Comparison of ENCODE assay signal across 24 cellular contexts in the genomic region with DNA sequence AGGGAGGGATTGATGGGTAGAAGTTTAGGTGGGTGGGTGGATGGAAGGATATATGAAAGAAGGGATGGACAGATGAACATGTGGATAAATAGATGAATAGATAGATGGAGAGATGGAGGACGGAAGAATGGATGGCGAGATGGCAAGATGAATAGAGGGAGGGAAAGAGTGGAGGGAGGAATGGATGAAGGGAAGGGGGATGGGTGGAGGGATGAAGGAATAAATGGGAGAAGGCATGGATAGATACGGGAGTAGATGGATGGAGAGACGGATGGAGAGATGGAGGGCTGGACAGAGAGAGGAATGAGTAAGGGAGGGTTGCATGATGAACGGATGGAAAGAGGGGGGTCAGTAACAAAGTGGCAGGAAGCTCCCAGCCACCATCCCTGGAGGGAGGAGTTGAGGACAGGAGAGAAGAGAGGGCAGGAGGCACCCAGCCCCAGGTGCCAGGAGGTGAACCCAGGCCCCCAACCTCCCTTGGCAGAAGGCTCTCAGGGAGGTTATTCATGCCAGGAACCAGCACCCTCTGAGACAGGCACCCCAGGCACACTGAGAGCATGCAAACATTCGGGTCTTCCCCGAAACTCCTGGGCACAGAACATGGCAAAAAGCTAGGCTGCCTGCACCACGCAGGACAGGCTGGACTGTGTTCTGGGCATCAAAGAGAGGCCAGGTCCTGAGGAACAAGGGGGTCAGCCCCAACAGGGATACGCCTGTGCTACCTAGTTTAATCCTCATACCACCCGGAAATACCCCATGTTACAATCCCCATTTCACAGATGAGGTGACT. TPM values are rescaled to one million over a fixed set of nuclear protein-coding genes. Genes with fewer than 3 reads are reported as not detected.
DNase-seq lines count a peak whose midpoint lies in the region; ATAC-seq, FAIRE-seq and TF ChIP-seq lines count a peak whose summit lies in the region.
"Had no signal": no experiment of that assay in that cellular context is flagged by ENCODE, and none has a peak within 500 bp of the region (broad histone marks: within the 10 kb centered on the region; RNA-seq: fewer than 3 reads in every experiment).

No MANE protein-coding gene starts in this region.

- intact Hi-C loops in cardiac septum (cut with DNase I) = loop anchor here (10.0 kb wide), 1 partner anchor 324 kb away; no protein-coding TSS in a partner anchor
- intact Hi-C loops in right cardiac atrium (cut with DNase I) = loop anchor here in 1 of 4 donors (5.0 kb wide), 1 partner anchor 197 kb away; a partner anchor contains a TSS
- intact Hi-C loops in kidney (cut with DNase I) = no loop called here
- intact Hi-C loops in esophagus squamous epithelium (cut with DNase I) = no loop called here

- H3K9me3 ChIP-seq in right cardiac atrium (ENCODE audit: control insufficient read depth, low read length) (no peaks in the 10 kb centered on the region), kidney (ENCODE audit: control insufficient read depth in 1 of 2, low read length in 2 of 2) (no peaks in the 10 kb centered on the region), esophagus squamous epithelium (no peaks in the 10 kb centered on the region)
- H3K9me3 ChIP-seq: A549, SJCRH30 had no signal

- no peak overlapping the region for H3K27ac Mint-ChIP-seq in osteocyte (ENCODE audit: unreplicated experiment)
- H3K27ac Mint-ChIP-seq: B cell, CD14-positive monocyte had no signal

- no peak overlapping the region for H3K9ac ChIP-seq in kidney (ENCODE audit: low read length in 2 of 2)

- no peak for ATAC-seq in right cardiac atrium
- ATAC-seq: A549 had no signal

- H3K27ac ChIP-seq in right cardiac atrium (ENCODE audit: low read length) = no peak overlapping the region
- H3K27ac ChIP-seq in kidney (ENCODE audit: low read depth in 2 of 2, low read length in 2 of 2) = no peak overlapping the region
- H3K27ac ChIP-seq in esophagus squamous epithelium = no peak overlapping the region
- H3K27ac ChIP-seq: A549, SJCRH30 had no signal

- TF ChIP-seq CTCF in kidney (IDR thresholded peaks at IDR 0.05; ENCODE audit: borderline replicate concordance, extremely low read depth, insufficient read depth) = no peak
- no peak for TF ChIP-seq CTCF in osteocyte (IDR thresholded peaks at IDR 0.05)
- TF ChIP-seq CTCF in esophagus squamous epithelium (IDR thresholded peaks at IDR 0.05) = no peak

- H3K36me3 ChIP-seq in kidney (ENCODE audit: control insufficient read depth in 1 of 2, insufficient read depth in 2 of 2, low read length in 2 of 2) (no peaks in the 10 kb centered on the region), esophagus squamous epithelium (no peaks in the 10 kb centered on the region)

- FAIRE-seq in kidney (lab: Jason Lieb, UNC) = no peak
- FAIRE-seq: A549, GM19239, RCC 7860 had no signal

- 75% methylated on average over 10 of the region's 10 CpGs for WGBS in right cardiac atrium
- WGBS in esophagus squamous epithelium, 2 donors = 67 to 77% methylated on average over 9 of the region's 10 CpGs

- H3K27me3 ChIP-seq in right cardiac atrium (ENCODE audit: control insufficient read depth, insufficient read depth) (no peaks in the 10 kb centered on the region), esophagus squamous epithelium (peaks cover 0 to 48% (median 0%) of the 10 kb centered on the region in 4 donors)
- H3K27me3 ChIP-seq: SJCRH30 had no signal

- no peak for TF ChIP-seq POLR2A in esophagus squamous epithelium (IDR thresholded peaks at IDR 0.05)

- H3K4me3 Mint-ChIP-seq in osteocyte (ENCODE audit: unreplicated experiment) = no peak overlapping the region
- H3K4me3 Mint-ChIP-seq: B cell, CD14-positive monocyte had no signal

- peak; percentile 51 for DNase-seq in cardiac septum (ENCODE audit: low spot score)
- DNase-seq in right cardiac atrium = no peak
- DNase-seq in kidney = peak; percentile 23
- peak; percentile 59 for DNase-seq in osteocyte (ENCODE audit: extremely low spot score, unreplicated experiment)
- no peak for DNase-seq in esophagus squamous epithelium (lab: John Stamatoyannopoulos, UW)
- DNase-seq in NCI-H345 (lab: John Stamatoyannopoulos, UW) = no peak
- no peak for DNase-seq in A172 (ENCODE audit: low spot score)
- DNase-seq: EL, GF-D8, MM.1S, NCI-H1048, NCI-H1417 treated with DMSO at 0.1 percent for 48 hours, NCI-H187, NCI-H2107, NCI-H2227 treated with DMSO at 0.1 percent for 48 hours, NCI-H524, NCI-H774, OCI-M1 had no signal

- H3K36me3 Mint-ChIP-seq in osteocyte (ENCODE audit: unreplicated experiment) = no peaks in the 10 kb centered on the region
- H3K36me3 Mint-ChIP-seq: CD14-positive monocyte had no signal

- H3K4me1 Mint-ChIP-seq in osteocyte (ENCODE audit: unreplicated experiment) = no peaks in the 10 kb centered on the region
- H3K4me1 Mint-ChIP-seq: CD14-positive monocyte had no signal

- H3K27me3 Mint-ChIP-seq in osteocyte (ENCODE audit: unreplicated experiment) = peaks cover 25% of the 10 kb centered on the region

- H3K4me1 ChIP-seq in right cardiac atrium (ENCODE audit: control insufficient read depth, insufficient read depth, low read length) (no peaks in the 10 kb centered on the region), kidney (ENCODE audit: control insufficient read depth in 1 of 2, insufficient read depth in 1 of 2, low read depth in 1 of 2, low read length in 2 of 2) (no peaks in the 10 kb centered on the region), esophagus squamous epithelium (no peaks in the 10 kb centered on the region)
- H3K4me1 ChIP-seq: A549 had no signal

- no peak overlapping the region for H3K4me3 ChIP-seq in right cardiac atrium (ENCODE audit: low read length)
- H3K4me3 ChIP-seq in kidney (ENCODE audit: low read length in 2 of 2) = no peak overlapping the region
- no peak overlapping the region for H3K4me3 ChIP-seq in esophagus squamous epithelium
- H3K4me3 ChIP-seq: A549, SJCRH30 had no signal

- H3K9me3 Mint-ChIP-seq in osteocyte (ENCODE audit: unreplicated experiment) = no peaks in the 10 kb centered on the region
- H3K9me3 Mint-ChIP-seq: CD14-positive monocyte had no signal

RNA-seq across cellular contexts. Expression of a gene that starts 9.1 kb away (rescaled TPM):
- 1.3 TPM for total RNA-seq in cardiac septum
- 1 to 10 TPM; 2.5 to 3.2 (median 2.8) TPM for total RNA-seq in right cardiac atrium
- 1.7 TPM for polyA plus RNA-seq in right cardiac atrium
- total RNA-seq in kidney = 4.6 TPM
- 12.0 TPM for polyA plus RNA-seq in kidney (ENCODE audit: insufficient read depth, low read depth, low replicate concordance)
- total RNA-seq in osteocyte = 0.21 and 0.56 TPM in 2 replicates
- under 1 TPM in 2 of 4 donors, not detected in 2; 0.26 to 0.57 TPM for total RNA-seq in esophagus squamous epithelium
- total RNA-seq in A172 (2014; rRNA removed; shearing (Covaris generic)) = 30.5 and 31.0 TPM in 2 replicates
- polyA plus RNA-seq: CD14-positive monocyte had no signal

Comparison
In these comparisons a context has a peak if more than half of its experiments do, and no peak if none do; other contexts are left out.
1. DNase-seq: peak in cardiac septum (single experiment), kidney (single experiment) and osteocyte (single experiment); none in right cardiac atrium (0 of 3), esophagus squamous epithelium (single experiment), NCI-H345 (single experiment) and A172 (single experiment).